In the genomic region with DNA sequence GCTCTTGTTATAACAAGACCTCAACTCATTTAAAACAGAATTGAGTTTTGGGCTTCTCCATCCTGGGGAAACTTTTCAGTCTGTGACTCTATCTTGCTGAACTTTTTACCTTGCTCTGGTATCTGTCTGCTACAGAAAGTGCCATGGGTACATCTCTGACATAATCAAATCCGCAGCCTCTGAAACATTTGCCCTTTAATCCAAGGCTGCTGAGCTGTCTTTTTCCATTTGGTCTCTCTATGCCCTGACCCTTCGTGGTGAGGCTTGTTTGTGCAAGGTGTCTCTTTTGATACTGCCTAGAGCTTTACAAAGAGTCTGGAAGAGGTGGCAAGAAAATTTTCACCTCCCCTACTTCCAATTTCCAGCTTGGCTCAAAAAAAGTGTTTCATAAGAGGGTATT, we compare ENCODE assay signal across 18 cellular contexts. TPM values are rescaled to one million over a fixed set of nuclear protein-coding genes. Genes with fewer than 3 reads are reported as not detected.
A peak's percentile ranks its signal among the peaks of the same experiment; 100 is the strongest.
DNase-seq lines count a peak whose midpoint lies in the region; ATAC-seq, FAIRE-seq and TF ChIP-seq lines count a peak whose summit lies in the region.
"Had no signal": no experiment of that assay in that cellular context is flagged by ENCODE, and none has a peak within 500 bp of the region (broad histone marks: within the 10 kb centered on the region; RNA-seq: fewer than 3 reads in every experiment).

No MANE protein-coding gene starts in this region.

- WGBS in adrenal gland, 4 donors = 30 to 52% (median 37%) methylated on average over 2 of the region's 2 CpGs

- H3K4me1 ChIP-seq in adrenal gland (replicated peaks in 1 of 2) = peaks cover 5 to 22% of the 10 kb centered on the region in 2 donors
- H3K4me1 ChIP-seq: BLaER1 had no signal

- no peaks in the 10 kb centered on the region for H3K36me3 Mint-ChIP-seq in activated T-helper 2 cell treated with anti-CD3 and anti-CD28 coated beads, Interferon-gamma antibody, Interleukin-2, Interleukin-4, amounts not matched to agents 10 μg/mL and 5 μg/mL and 100 μg/mL, durations not matched to agents 14 hours and 24 hours and 36 hours (ENCODE audit: low read depth)
- H3K36me3 Mint-ChIP-seq: CD14-positive monocyte; CD4-positive, alpha-beta memory T cell had no signal

- DNase-seq in D721Med (ENCODE audit: insufficient read length, low spot score) = no peak
- DNase-seq in adrenal gland = peak; percentile 51 to 73 (median 65)
- no peak for DNase-seq in bronchial epithelial cell (ENCODE audit: low read depth)
- peak; percentile 35 for DNase-seq in retinal pigment epithelial cell (ENCODE audit: low read depth)
- no peak for DNase-seq in activated T-helper 2 cell treated with anti-CD3 and anti-CD28 coated beads, Interferon-gamma antibody, Interleukin-2, Interleukin-4, amounts not matched to agents 10 μg/mL and 5 μg/mL and 100 μg/mL, durations not matched to agents 14 hours and 24 hours and 36 hours (ENCODE audit: low spot score)
- DNase-seq in activated effector memory CD4-positive, alpha-beta T cell treated with Interleukin-2 at 50 U/mL for 16 hours = no peak
- DNase-seq: 8988T; CD4-positive, alpha-beta memory T cell; DMS79 treated with DMSO at 0.1 percent for 48 hours; GF-D8; H9 had no signal

- no peak overlapping the region for H3K4me3 Mint-ChIP-seq in activated T-helper 2 cell treated with anti-CD3 and anti-CD28 coated beads, Interferon-gamma antibody, Interleukin-2, Interleukin-4, amounts not matched to agents 10 μg/mL and 5 μg/mL and 100 μg/mL, durations not matched to agents 14 hours and 24 hours and 36 hours (ENCODE audit: low read depth)
- H3K4me3 Mint-ChIP-seq: CD14-positive monocyte; CD4-positive, alpha-beta memory T cell; H9 had no signal

- FAIRE-seq in D721Med (lab: Jason Lieb, UNC) (peak; percentile 11), bronchial epithelial cell (lab: Jason Lieb, UNC) (peak; percentile 23)
- FAIRE-seq: GM19239, H1 had no signal

- intact Hi-C loops in adrenal gland (cut with DNase I) = no loop called here
- intact Hi-C loops in activated T-helper 2 cell treated with anti-CD3 and anti-CD28 coated beads, Interferon-gamma antibody, Interleukin-2, Interleukin-4, amounts not matched to agents 10 μg/mL and 5 μg/mL and 100 μg/mL, durations not matched to agents 14 hours and 24 hours and 36 hours (cut with micrococcal nuclease) = loop anchor here (10.0 kb wide), 1 partner anchor 325 kb away; a partner anchor contains a TSS

- H3K27ac ChIP-seq in adrenal gland = peak overlapping the region; percentile 17 to 79 (median 48)
- H3K27ac ChIP-seq: BLaER1 had no signal

- H3K27me3 ChIP-seq in adrenal gland (no peaks in the 10 kb centered on the region), bronchial epithelial cell (ENCODE audit: control insufficient read depth, insufficient read depth, low read length) (no peaks in the 10 kb centered on the region)
- H3K27me3 ChIP-seq: BLaER1 had no signal

- H3K4me3 ChIP-seq in adrenal gland (no peak overlapping the region), bronchial epithelial cell (ENCODE audit: low read depth, low read length) (no peak overlapping the region), retinal pigment epithelial cell (ENCODE audit: low read length) (no peak overlapping the region)
- H3K4me3 ChIP-seq: BLaER1 had no signal

- TF ChIP-seq CTCF in D721Med (IDR thresholded peaks at IDR 0.05; ENCODE audit: insufficient read depth, missing control alignments) = no peak
- no peak for TF ChIP-seq CTCF in adrenal gland (IDR thresholded peaks at IDR 0.05)
- no peak for TF ChIP-seq CTCF in bronchial epithelial cell (IDR thresholded peaks at IDR 0.05; ENCODE audit: insufficient read depth, low read length, severe bottlenecking)
- no peak for TF ChIP-seq CTCF in retinal pigment epithelial cell (conservative IDR thresholded peaks at IDR 0.05; ENCODE audit: low read depth, low read length)

- ATAC-seq in GM19035 (IDR thresholded peaks at IDR 0.05; ENCODE audit: unreplicated experiment) (no peak), HG03196 (IDR thresholded peaks at IDR 0.05; ENCODE audit: unreplicated experiment) (no peak)

- H3K27me3 Mint-ChIP-seq in activated T-helper 2 cell treated with anti-CD3 and anti-CD28 coated beads, Interferon-gamma antibody, Interleukin-2, Interleukin-4, amounts not matched to agents 10 μg/mL and 5 μg/mL and 100 μg/mL, durations not matched to agents 14 hours and 24 hours and 36 hours (ENCODE audit: low read depth) = peaks cover 17% of the 10 kb centered on the region

- H3K4me1 Mint-ChIP-seq in activated T-helper 2 cell treated with anti-CD3 and anti-CD28 coated beads, Interferon-gamma antibody, Interleukin-2, Interleukin-4, amounts not matched to agents 10 μg/mL and 5 μg/mL and 100 μg/mL, durations not matched to agents 14 hours and 24 hours and 36 hours (ENCODE audit: low read depth) = no peaks in the 10 kb centered on the region
- H3K4me1 Mint-ChIP-seq: CD14-positive monocyte; CD4-positive, alpha-beta memory T cell had no signal

- H3K27ac Mint-ChIP-seq in activated T-helper 2 cell treated with anti-CD3 and anti-CD28 coated beads, Interferon-gamma antibody, Interleukin-2, Interleukin-4, amounts not matched to agents 10 μg/mL and 5 μg/mL and 100 μg/mL, durations not matched to agents 14 hours and 24 hours and 36 hours = no peak overlapping the region
- H3K27ac Mint-ChIP-seq: CD14-positive monocyte; CD4-positive, alpha-beta memory T cell; H9 had no signal

- no peaks in the 10 kb centered on the region for H3K9me3 ChIP-seq in adrenal gland (replicated peaks in 1 of 3)
- H3K9me3 ChIP-seq: BLaER1 had no signal

- H3K9me3 Mint-ChIP-seq in activated T-helper 2 cell treated with anti-CD3 and anti-CD28 coated beads, Interferon-gamma antibody, Interleukin-2, Interleukin-4, amounts not matched to agents 10 μg/mL and 5 μg/mL and 100 μg/mL, durations not matched to agents 14 hours and 24 hours and 36 hours = no peaks in the 10 kb centered on the region
- H3K9me3 Mint-ChIP-seq: H9 had no signal

- H3K36me3 ChIP-seq in adrenal gland (replicated peaks in 1 of 2) (no peaks in the 10 kb centered on the region), bronchial epithelial cell (ENCODE audit: control insufficient read depth, insufficient read depth, low read length) (no peaks in the 10 kb centered on the region)
- H3K36me3 ChIP-seq: BLaER1 had no signal

- TF ChIP-seq POLR2A in adrenal gland (IDR thresholded peaks at IDR 0.05) = peak in 1 of 2 donors; percentile 24

RNA-seq across cellular contexts. Expression of a gene that starts 11.3 kb away (rescaled TPM):
- total RNA-seq in adrenal gland = 10 to 100 TPM in 7 of 8 donors, 1 to 10 TPM in 1; 4.0 to 38.0 (median 17.3) TPM
- 10 to 100 TPM in 1 of 3 donors, 1 to 10 TPM in 2; 3.5 to 10.9 (median 6.2) TPM for polyA plus RNA-seq in adrenal gland
- not detected in 2 replicates for total RNA-seq in bronchial epithelial cell
- 0.07 TPM in 1 of 2 replicates, not detected in the other for total RNA-seq in activated T-helper 2 cell treated with anti-CD3 and anti-CD28 coated beads, Interferon-gamma antibody, Interleukin-2, Interleukin-4, amounts not matched to agents 10 μg/mL and 5 μg/mL and 100 μg/mL, durations not matched to agents 14 hours and 24 hours and 36 hours
- total RNA-seq: CD4-positive, alpha-beta memory T cell; HT-29 had no signal
- polyA plus RNA-seq: CD14-positive monocyte; CD4-positive, alpha-beta memory T cell had no signal

Comparison
In these comparisons a context has a peak if more than half of its experiments do, and no peak if none do; other contexts are left out.
1. DNase-seq: peak in adrenal gland (7 of 7) and retinal pigment epithelial cell (single experiment); none in D721Med (single experiment), bronchial epithelial cell (single experiment), activated T-helper 2 cell treated with anti-CD3 and anti-CD28 coated beads, Interferon-gamma antibody, Interleukin-2, Interleukin-4, amounts not matched to agents 10 μg/mL and 5 μg/mL and 100 μg/mL, durations not matched to agents 14 hours and 24 hours and 36 hours (single experiment) and activated effector memory CD4-positive, alpha-beta T cell treated with Interleukin-2 at 50 U/mL for 16 hours (single experiment).